ENCODE assay signal across 1 cellular context in the genomic region with DNA sequence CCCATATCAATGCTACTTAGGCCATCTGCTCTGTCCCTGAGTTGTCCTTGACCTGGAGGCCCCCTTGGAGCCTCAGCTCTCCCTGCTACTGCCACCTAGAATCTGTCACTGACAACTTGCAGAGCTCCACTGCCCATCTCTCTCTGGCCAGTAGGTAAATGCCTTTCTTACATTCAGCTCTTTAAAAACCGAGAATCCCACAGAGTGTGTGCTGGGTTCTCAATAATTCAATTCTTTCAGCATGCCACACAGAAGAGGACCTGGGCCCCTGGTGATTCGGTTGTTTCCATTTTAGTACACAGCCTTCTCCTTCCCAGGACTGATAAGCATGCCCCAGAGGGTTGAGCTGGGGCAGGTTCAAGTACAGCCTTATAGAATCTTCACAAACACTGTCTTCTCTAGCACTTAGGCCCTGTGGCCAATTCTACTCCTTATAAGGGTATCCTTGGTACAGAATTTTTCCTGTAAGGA.
TF ChIP-seq lines count a peak whose summit lies in the region.

No MANE protein-coding gene starts in this region.

TF ChIP-seq in HepG2, 621 proteins besides CTCF, POLR2A, EP300 and RAD21 (continues in another document):
- TF ChIP-seq RORA (CRISPR knock-in tag; IDR thresholded peaks at IDR 0.05): no peak
- 0 out of 2 replicates have a peak, but pooled peaks have one; percentile 8 for TF ChIP-seq STAG1 (CRISPR knock-in tag; IDR thresholded peaks at IDR 0.05)
- TF ChIP-seq RFXANK (CRISPR knock-in tag; IDR thresholded peaks at IDR 0.05): no peak
- TF ChIP-seq, protein P1, sequence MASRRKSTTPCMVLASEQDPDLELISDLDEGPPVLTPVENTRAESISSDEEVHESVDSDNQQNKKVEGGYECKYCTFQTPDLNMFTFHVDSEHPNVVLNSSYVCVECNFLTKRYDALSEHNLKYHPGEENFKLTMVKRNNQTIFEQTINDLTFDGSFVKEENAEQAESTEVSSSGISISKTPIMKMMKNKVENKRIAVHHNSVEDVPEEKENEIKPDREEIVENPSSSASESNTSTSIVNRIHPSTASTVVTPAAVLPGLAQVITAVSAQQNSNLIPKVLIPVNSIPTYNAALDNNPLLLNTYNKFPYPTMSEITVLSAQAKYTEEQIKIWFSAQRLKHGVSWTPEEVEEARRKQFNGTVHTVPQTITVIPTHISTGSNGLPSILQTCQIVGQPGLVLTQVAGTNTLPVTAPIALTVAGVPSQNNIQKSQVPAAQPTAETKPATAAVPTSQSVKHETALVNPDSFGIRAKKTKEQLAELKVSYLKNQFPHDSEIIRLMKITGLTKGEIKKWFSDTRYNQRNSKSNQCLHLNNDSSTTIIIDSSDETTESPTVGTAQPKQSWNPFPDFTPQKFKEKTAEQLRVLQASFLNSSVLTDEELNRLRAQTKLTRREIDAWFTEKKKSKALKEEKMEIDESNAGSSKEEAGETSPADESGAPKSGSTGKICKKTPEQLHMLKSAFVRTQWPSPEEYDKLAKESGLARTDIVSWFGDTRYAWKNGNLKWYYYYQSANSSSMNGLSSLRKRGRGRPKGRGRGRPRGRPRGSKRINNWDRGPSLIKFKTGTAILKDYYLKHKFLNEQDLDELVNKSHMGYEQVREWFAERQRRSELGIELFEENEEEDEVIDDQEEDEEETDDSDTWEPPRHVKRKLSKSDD (CRISPR knock-in tag; IDR thresholded peaks at IDR 0.05; ENCODE audit: low read depth): no peak
- no peak for TF ChIP-seq ZC3H4 (CRISPR knock-in tag; IDR thresholded peaks at IDR 0.05; ENCODE audit: borderline replicate concordance)
- TF ChIP-seq, protein P2, sequence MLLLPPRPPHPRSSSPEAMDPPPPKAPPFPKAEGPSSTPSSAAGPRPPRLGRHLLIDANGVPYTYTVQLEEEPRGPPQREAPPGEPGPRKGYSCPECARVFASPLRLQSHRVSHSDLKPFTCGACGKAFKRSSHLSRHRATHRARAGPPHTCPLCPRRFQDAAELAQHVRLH (CRISPR knock-in tag; IDR thresholded peaks at IDR 0.05; ENCODE audit: borderline replicate concordance, low read depth): no peak
- no peak for TF ChIP-seq ZNF326 (CRISPR knock-in tag; IDR thresholded peaks at IDR 0.05; ENCODE audit: borderline replicate concordance)
- TF ChIP-seq, protein P3, sequence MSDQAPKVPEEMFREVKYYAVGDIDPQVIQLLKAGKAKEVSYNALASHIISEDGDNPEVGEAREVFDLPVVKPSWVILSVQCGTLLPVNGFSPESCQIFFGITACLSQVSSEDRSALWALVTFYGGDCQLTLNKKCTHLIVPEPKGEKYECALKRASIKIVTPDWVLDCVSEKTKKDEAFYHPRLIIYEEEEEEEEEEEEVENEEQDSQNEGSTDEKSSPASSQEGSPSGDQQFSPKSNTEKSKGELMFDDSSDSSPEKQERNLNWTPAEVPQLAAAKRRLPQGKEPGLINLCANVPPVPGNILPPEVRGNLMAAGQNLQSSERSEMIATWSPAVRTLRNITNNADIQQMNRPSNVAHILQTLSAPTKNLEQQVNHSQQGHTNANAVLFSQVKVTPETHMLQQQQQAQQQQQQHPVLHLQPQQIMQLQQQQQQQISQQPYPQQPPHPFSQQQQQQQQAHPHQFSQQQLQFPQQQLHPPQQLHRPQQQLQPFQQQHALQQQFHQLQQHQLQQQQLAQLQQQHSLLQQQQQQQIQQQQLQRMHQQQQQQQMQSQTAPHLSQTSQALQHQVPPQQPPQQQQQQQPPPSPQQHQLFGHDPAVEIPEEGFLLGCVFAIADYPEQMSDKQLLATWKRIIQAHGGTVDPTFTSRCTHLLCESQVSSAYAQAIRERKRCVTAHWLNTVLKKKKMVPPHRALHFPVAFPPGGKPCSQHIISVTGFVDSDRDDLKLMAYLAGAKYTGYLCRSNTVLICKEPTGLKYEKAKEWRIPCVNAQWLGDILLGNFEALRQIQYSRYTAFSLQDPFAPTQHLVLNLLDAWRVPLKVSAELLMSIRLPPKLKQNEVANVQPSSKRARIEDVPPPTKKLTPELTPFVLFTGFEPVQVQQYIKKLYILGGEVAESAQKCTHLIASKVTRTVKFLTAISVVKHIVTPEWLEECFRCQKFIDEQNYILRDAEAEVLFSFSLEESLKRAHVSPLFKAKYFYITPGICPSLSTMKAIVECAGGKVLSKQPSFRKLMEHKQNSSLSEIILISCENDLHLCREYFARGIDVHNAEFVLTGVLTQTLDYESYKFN (CRISPR knock-in tag; conservative IDR thresholded peaks at IDR 0.05): peak; percentile 56
- TF ChIP-seq ZNF83 (CRISPR knock-in tag; IDR thresholded peaks at IDR 0.05; ENCODE audit: borderline replicate concordance): no peak
- TF ChIP-seq SRSF1 (optimal IDR thresholded peaks at IDR 0.05; ENCODE audit: low read depth, low read length): no peak
- no peak for TF ChIP-seq HNRNPL (IDR thresholded peaks at IDR 0.05; ENCODE audit: low read depth, low read length)
- no peak for TF ChIP-seq NR3C1 (CRISPR knock-in tag; IDR thresholded peaks at IDR 0.05)
- no peak for TF ChIP-seq MEIS1 (CRISPR knock-in tag; IDR thresholded peaks at IDR 0.05; ENCODE audit: borderline replicate concordance)
- no peak for TF ChIP-seq YEATS2 (CRISPR knock-in tag; IDR thresholded peaks at IDR 0.05; ENCODE audit: borderline replicate concordance)
- TF ChIP-seq, protein P4, sequence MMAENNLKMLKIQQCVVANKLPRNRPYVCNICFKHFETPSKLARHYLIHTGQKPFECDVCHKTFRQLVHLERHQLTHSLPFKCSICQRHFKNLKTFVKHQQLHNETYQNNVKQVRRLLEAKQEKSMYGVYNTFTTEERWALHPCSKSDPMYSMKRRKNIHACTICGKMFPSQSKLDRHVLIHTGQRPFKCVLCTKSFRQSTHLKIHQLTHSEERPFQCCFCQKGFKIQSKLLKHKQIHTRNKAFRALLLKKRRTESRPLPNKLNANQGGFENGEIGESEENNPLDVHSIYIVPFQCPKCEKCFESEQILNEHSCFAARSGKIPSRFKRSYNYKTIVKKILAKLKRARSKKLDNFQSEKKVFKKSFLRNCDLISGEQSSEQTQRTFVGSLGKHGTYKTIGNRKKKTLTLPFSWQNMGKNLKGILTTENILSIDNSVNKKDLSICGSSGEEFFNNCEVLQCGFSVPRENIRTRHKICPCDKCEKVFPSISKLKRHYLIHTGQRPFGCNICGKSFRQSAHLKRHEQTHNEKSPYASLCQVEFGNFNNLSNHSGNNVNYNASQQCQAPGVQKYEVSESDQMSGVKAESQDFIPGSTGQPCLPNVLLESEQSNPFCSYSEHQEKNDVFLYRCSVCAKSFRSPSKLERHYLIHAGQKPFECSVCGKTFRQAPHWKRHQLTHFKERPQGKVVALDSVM (CRISPR knock-in tag; IDR thresholded peaks at IDR 0.05): peak; percentile 70; the same call in 1 of the 2 replicates
- TF ChIP-seq, protein P5, sequence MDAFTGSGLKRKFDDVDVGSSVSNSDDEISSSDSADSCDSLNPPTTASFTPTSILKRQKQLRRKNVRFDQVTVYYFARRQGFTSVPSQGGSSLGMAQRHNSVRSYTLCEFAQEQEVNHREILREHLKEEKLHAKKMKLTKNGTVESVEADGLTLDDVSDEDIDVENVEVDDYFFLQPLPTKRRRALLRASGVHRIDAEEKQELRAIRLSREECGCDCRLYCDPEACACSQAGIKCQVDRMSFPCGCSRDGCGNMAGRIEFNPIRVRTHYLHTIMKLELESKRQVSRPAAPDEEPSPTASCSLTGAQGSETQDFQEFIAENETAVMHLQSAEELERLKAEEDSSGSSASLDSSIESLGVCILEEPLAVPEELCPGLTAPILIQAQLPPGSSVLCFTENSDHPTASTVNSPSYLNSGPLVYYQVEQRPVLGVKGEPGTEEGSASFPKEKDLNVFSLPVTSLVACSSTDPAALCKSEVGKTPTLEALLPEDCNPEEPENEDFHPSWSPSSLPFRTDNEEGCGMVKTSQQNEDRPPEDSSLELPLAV (CRISPR knock-in tag; conservative IDR thresholded peaks at IDR 0.05; ENCODE audit: low read depth): no peak
- TF ChIP-seq ESRRA (CRISPR knock-in tag; IDR thresholded peaks at IDR 0.05; ENCODE audit: low read depth): peak; percentile 94
- TF ChIP-seq FOXJ3 (CRISPR knock-in tag; IDR thresholded peaks at IDR 0.05; ENCODE audit: borderline replicate concordance): no peak
- no peak for TF ChIP-seq SMARCC2 (IDR thresholded peaks at IDR 0.05)
- peak; percentile 68; the same call in 1 of the 2 replicates for TF ChIP-seq RXRA (CRISPR knock-in tag; IDR thresholded peaks at IDR 0.05)
- TF ChIP-seq, protein P6, sequence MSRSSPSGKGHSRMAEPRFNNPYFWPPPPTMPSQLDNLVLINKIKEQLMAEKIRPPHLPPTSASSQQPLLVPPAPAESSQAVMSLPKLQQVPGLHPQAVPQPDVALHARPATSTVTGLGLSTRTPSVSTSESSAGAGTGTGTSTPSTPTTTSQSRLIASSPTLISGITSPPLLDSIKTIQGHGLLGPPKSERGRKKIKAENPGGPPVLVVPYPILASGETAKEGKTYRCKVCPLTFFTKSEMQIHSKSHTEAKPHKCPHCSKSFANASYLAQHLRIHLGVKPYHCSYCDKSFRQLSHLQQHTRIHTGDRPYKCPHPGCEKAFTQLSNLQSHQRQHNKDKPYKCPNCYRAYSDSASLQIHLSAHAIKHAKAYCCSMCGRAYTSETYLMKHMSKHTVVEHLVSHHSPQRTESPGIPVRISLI (CRISPR knock-in tag; IDR thresholded peaks at IDR 0.05; ENCODE audit: borderline replicate concordance): peak; percentile 15; the same call in 1 of the 2 replicates
- TF ChIP-seq NR2C2 (CRISPR knock-in tag; IDR thresholded peaks at IDR 0.05; ENCODE audit: borderline replicate concordance): peak; percentile 54; the same call in 1 of the 2 replicates
- TF ChIP-seq FOXO1 (CRISPR knock-in tag; IDR thresholded peaks at IDR 0.05): no peak
- no peak for TF ChIP-seq HCFC1 (IDR thresholded peaks at IDR 0.05; ENCODE audit: low read depth, low read length)
- TF ChIP-seq SRF (IDR thresholded peaks at IDR 0.05; ENCODE audit: low read depth, low read length): no peak
- TF ChIP-seq ZFP41 (CRISPR knock-in tag; IDR thresholded peaks at IDR 0.05; ENCODE audit: borderline replicate concordance): no peak
- TF ChIP-seq ZNF776 (CRISPR knock-in tag; IDR thresholded peaks at IDR 0.05): no peak
- TF ChIP-seq, protein P7, sequence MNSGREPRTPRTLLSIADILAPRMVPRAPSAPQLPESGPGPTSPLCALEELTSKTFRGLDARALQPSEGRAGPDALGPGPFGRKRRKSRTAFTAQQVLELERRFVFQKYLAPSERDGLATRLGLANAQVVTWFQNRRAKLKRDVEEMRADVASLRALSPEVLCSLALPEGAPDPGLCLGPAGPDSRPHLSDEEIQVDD (CRISPR knock-in tag; IDR thresholded peaks at IDR 0.05; ENCODE audit: borderline replicate concordance): no peak
- 0 out of 2 replicates have a peak, but pooled peaks have one; percentile 38 for TF ChIP-seq HDAC1 (CRISPR knock-in tag; IDR thresholded peaks at IDR 0.05)
- TF ChIP-seq, protein P8, sequence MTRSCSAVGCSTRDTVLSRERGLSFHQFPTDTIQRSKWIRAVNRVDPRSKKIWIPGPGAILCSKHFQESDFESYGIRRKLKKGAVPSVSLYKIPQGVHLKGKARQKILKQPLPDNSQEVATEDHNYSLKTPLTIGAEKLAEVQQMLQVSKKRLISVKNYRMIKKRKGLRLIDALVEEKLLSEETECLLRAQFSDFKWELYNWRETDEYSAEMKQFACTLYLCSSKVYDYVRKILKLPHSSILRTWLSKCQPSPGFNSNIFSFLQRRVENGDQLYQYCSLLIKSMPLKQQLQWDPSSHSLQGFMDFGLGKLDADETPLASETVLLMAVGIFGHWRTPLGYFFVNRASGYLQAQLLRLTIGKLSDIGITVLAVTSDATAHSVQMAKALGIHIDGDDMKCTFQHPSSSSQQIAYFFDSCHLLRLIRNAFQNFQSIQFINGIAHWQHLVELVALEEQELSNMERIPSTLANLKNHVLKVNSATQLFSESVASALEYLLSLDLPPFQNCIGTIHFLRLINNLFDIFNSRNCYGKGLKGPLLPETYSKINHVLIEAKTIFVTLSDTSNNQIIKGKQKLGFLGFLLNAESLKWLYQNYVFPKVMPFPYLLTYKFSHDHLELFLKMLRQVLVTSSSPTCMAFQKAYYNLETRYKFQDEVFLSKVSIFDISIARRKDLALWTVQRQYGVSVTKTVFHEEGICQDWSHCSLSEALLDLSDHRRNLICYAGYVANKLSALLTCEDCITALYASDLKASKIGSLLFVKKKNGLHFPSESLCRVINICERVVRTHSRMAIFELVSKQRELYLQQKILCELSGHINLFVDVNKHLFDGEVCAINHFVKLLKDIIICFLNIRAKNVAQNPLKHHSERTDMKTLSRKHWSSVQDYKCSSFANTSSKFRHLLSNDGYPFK (CRISPR knock-in tag; IDR thresholded peaks at IDR 0.05; ENCODE audit: borderline replicate concordance): no peak
- TF ChIP-seq SMC3 (IDR thresholded peaks at IDR 0.05; ENCODE audit: low read length): peak; percentile 12; the same call in 1 of the 2 replicates
- TF ChIP-seq, protein P9, sequence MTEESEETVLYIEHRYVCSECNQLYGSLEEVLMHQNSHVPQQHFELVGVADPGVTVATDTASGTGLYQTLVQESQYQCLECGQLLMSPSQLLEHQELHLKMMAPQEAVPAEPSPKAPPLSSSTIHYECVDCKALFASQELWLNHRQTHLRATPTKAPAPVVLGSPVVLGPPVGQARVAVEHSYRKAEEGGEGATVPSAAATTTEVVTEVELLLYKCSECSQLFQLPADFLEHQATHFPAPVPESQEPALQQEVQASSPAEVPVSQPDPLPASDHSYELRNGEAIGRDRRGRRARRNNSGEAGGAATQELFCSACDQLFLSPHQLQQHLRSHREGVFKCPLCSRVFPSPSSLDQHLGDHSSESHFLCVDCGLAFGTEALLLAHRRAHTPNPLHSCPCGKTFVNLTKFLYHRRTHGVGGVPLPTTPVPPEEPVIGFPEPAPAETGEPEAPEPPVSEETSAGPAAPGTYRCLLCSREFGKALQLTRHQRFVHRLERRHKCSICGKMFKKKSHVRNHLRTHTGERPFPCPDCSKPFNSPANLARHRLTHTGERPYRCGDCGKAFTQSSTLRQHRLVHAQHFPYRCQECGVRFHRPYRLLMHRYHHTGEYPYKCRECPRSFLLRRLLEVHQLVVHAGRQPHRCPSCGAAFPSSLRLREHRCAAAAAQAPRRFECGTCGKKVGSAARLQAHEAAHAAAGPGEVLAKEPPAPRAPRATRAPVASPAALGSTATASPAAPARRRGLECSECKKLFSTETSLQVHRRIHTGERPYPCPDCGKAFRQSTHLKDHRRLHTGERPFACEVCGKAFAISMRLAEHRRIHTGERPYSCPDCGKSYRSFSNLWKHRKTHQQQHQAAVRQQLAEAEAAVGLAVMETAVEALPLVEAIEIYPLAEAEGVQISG (CRISPR knock-in tag; IDR thresholded peaks at IDR 0.05): peak; percentile 40; the same call in 1 of the 2 replicates
- no peak for TF ChIP-seq RELA (CRISPR knock-in tag; IDR thresholded peaks at IDR 0.05)
- TF ChIP-seq, protein P10, sequence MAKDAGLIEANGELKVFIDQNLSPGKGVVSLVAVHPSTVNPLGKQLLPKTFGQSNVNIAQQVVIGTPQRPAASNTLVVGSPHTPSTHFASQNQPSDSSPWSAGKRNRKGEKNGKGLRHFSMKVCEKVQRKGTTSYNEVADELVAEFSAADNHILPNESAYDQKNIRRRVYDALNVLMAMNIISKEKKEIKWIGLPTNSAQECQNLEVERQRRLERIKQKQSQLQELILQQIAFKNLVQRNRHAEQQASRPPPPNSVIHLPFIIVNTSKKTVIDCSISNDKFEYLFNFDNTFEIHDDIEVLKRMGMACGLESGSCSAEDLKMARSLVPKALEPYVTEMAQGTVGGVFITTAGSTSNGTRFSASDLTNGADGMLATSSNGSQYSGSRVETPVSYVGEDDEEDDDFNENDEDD (CRISPR knock-in tag; IDR thresholded peaks at IDR 0.05; ENCODE audit: borderline replicate concordance): no peak
- peak; percentile 83 to 92 for TF ChIP-seq NR2F1 (CRISPR knock-in tag; IDR thresholded peaks at IDR 0.05)
- TF ChIP-seq ZNF292 (CRISPR knock-in tag; IDR thresholded peaks at IDR 0.05; ENCODE audit: borderline replicate concordance, low read depth): peak; percentile 54; the same call in 1 of the 2 replicates
- peak; percentile 89 for TF ChIP-seq RXRB (CRISPR knock-in tag; IDR thresholded peaks at IDR 0.05; ENCODE audit: borderline replicate concordance)
- TF ChIP-seq SOX5 (CRISPR knock-in tag; IDR thresholded peaks at IDR 0.05; ENCODE audit: borderline replicate concordance): no peak
